15 cellular contexts compared by ENCODE assay signal in genomic region chr12:106133136-106134087, GRCh38. TPM values are rescaled to one million over a fixed set of nuclear protein-coding genes. Genes with fewer than 3 reads are reported as not detected.
DNase-seq lines count a peak whose midpoint lies in the region; ATAC-seq and TF ChIP-seq lines count a peak whose summit lies in the region.
"Had no signal": no experiment of that assay in that cellular context is flagged by ENCODE, and none has a peak within 500 bp of the region (broad histone marks: within the 10 kb centered on the region; RNA-seq: fewer than 3 reads in every experiment).

No MANE protein-coding gene starts in this region.

- H3K36me3 Mint-ChIP-seq in chondrocyte (ENCODE audit: low read depth), result peaks cover 13% of the 10 kb centered on the region

- TF ChIP-seq CTCF in AG10803 (conservative IDR thresholded peaks at IDR 0.05; ENCODE audit: low read length), result no peak
- TF ChIP-seq CTCF in chondrocyte (IDR thresholded peaks at IDR 0.05), result no peak
- TF ChIP-seq CTCF in lower lobe of right lung (IDR thresholded peaks at IDR 0.05), result no peak

- peaks cover 82% of the 10 kb centered on the region for H3K4me1 ChIP-seq in HUES48 (ENCODE audit: control insufficient read depth, insufficient read depth, low read length)
- H3K4me1 ChIP-seq in lower lobe of right lung, result peaks cover 50% of the 10 kb centered on the region

- peak overlapping the region; percentile 10; the same call in 1 of the 2 replicates for H3K9ac ChIP-seq in HUES48 (ENCODE audit: low read depth, low read length)

- H3K27ac ChIP-seq in HUES48 (ENCODE audit: low read depth, low read length), result peak overlapping the region; percentile 91
- H3K27ac ChIP-seq in lower lobe of right lung, result peak overlapping the region; percentile 13
- H3K27ac ChIP-seq: hepatocyte, neutrophil had no signal

- H3K9me3 ChIP-seq in HUES48 (ENCODE audit: control insufficient read depth, insufficient read depth, low read length) (no peaks in the 10 kb centered on the region), lower lobe of right lung (no peaks in the 10 kb centered on the region)
- H3K9me3 ChIP-seq: neutrophil had no signal

- H3K4me3 ChIP-seq in AG10803 (ENCODE audit: low read length) (no peak overlapping the region), HUES48 (ENCODE audit: low read depth, low read length) (no peak overlapping the region), lower lobe of right lung (peak overlapping the region; percentile 71)
- H3K4me3 ChIP-seq: hepatocyte had no signal

- H3K27me3 ChIP-seq in HUES48 (ENCODE audit: control insufficient read depth, insufficient read depth, low read length) (peaks cover 12% of the 10 kb centered on the region), lower lobe of right lung (ENCODE audit: low read depth) (peaks cover 31% of the 10 kb centered on the region)
- H3K27me3 ChIP-seq: hepatocyte had no signal

- no peaks in the 10 kb centered on the region for H3K9me3 Mint-ChIP-seq in chondrocyte (ENCODE audit: low read depth)
- H3K9me3 Mint-ChIP-seq: activated CD4-positive, alpha-beta T cell treated with anti-CD3 and anti-CD28 coated beads, Interleukin-2, amount 10 ng/mL, durations not matched to agents 7 days and 5 days had no signal

- no peak for TF ChIP-seq POLR2A in erythroblast (IDR thresholded peaks at IDR 0.05; ENCODE audit: low read length)

- H3K4me1 Mint-ChIP-seq in chondrocyte (ENCODE audit: low read depth), result peaks cover 78% of the 10 kb centered on the region

- ATAC-seq in lower lobe of right lung, result peak; percentile 19 to 20

- intact Hi-C loops in lower lobe of right lung (cut with DNase I), result no loop called here

- H3K36me3 ChIP-seq in HUES48 (ENCODE audit: control insufficient read depth, insufficient read depth, low read length) (no peaks in the 10 kb centered on the region), lower lobe of right lung (no peaks in the 10 kb centered on the region)
- H3K36me3 ChIP-seq: neutrophil had no signal

- no peaks in the 10 kb centered on the region for H3K27me3 Mint-ChIP-seq in chondrocyte (ENCODE audit: low read depth)

- peak overlapping the region; percentile 94 for H3K4me3 Mint-ChIP-seq in chondrocyte (ENCODE audit: unreplicated experiment)
- H3K4me3 Mint-ChIP-seq: activated CD4-positive, alpha-beta T cell treated with anti-CD3 and anti-CD28 coated beads, Interleukin-2, amount 10 ng/mL, durations not matched to agents 7 days and 5 days had no signal

- DNase-seq in AG10803 (ENCODE audit: low read depth) (peak; percentile 54), chondrocyte (ENCODE audit: low spot score) (no peak), lower lobe of right lung (no peak), SKM-1 (lab: John Stamatoyannopoulos, UW; ENCODE audit: unreplicated experiment) (no peak), activated T-cell treated with anti-CD3 and anti-CD28 coated beads for 4 hours (no peak), erythroblast (lab: John Stamatoyannopoulos, UW) (no peak)
- no peak for DNase-seq in activated CD8-positive, alpha-beta memory T cell treated with anti-CD3 and anti-CD28 coated beads for 24 hours
- DNase-seq: activated CD4-positive, alpha-beta T cell treated with anti-CD3 and anti-CD28 coated beads, Interleukin-2, amount 10 ng/mL, durations not matched to agents 7 days and 5 days; activated naive CD4-positive, alpha-beta T cell treated with Interleukin-2 at 50 U/mL for 16 hours; GOT3; NCI-H524; stimulated activated CD4-positive, alpha-beta T cell treated with anti-CD3 and anti-CD28 coated beads, Interleukin-2, amount 100 ng/mL, for 48 hours had no signal

- peak overlapping the region; percentile 81 for H3K27ac Mint-ChIP-seq in chondrocyte (ENCODE audit: unreplicated experiment)
- H3K27ac Mint-ChIP-seq: activated CD4-positive, alpha-beta T cell treated with anti-CD3 and anti-CD28 coated beads, Interleukin-2, amount 10 ng/mL, durations not matched to agents 7 days and 5 days had no signal

RNA-seq across cellular contexts. Expression of gene NUAK1, which starts 5.3 kb away (rescaled TPM):
- total RNA-seq in chondrocyte, result 78.1 to 81.4 TPM (median 78.5 TPM) in 3 replicates
- total RNA-seq in lower lobe of right lung, result 17.5 TPM
- total RNA-seq: activated CD4-positive, alpha-beta T cell treated with anti-CD3 and anti-CD28 coated beads, Interleukin-2, amount 10 ng/mL, durations not matched to agents 7 days and 5 days had no signal
